Comparison of ENCODE assay signal across 20 cellular contexts in the genomic region with DNA sequence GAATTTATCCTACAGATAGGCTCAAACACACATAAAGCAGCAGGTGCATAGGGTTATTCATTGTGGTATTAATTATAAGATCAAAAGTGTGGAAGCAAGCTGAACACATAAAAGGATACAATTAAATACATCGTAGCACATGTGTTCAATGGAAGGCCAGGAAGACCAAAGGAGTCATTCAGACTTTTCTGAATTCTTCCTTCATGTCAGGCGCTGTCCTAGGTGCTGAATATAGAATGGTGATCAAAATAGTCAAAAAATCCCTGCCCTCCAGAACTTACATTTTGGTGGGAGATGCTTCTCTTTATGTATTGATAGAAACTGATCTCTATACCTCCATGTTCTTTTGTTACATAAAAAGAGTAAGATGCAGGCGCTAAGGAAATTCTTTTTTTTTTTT.
DNase-seq lines count a peak whose midpoint lies in the region; ATAC-seq and TF ChIP-seq lines count a peak whose summit lies in the region.
"Had no signal": no experiment of that assay in that cellular context is flagged by ENCODE, and none has a peak within 500 bp of the region (broad histone marks: within the 10 kb centered on the region; RNA-seq: fewer than 3 reads in every experiment).

No MANE protein-coding gene starts in this region.

- H3K27ac Mint-ChIP-seq in activated CD4-positive, alpha-beta memory T cell treated with anti-CD3 and anti-CD28 coated beads for 36 hours, result no peak overlapping the region
- H3K27ac Mint-ChIP-seq: dendritic cell treated with granulocyte-macrophage colony-stimulating factor and Interleukin-4, amounts not matched to agents 40 ng/mL and 50 ng/mL, for 4 days; T-helper 17 cell had no signal

- no peaks in the 10 kb centered on the region for H3K79me2 ChIP-seq in HCT116 (ENCODE audit: insufficient read depth, low read length)

- no peak overlapping the region for H2AFZ ChIP-seq in HCT116 (ENCODE audit: low read depth, low read length, poor library complexity, severe bottlenecking)

- no peak for ATAC-seq in HCT116
- ATAC-seq: PC-3, T-helper 17 cell had no signal

- H3K27me3 ChIP-seq in HCT116 (ENCODE audit: insufficient read depth, low read length), result no peaks in the 10 kb centered on the region
- peaks cover 3% of the 10 kb centered on the region; the same call in 1 of the 2 replicates for H3K27me3 ChIP-seq in HAP-1 (ENCODE audit: low read depth)
- H3K27me3 ChIP-seq: ascending aorta, vagina had no signal

- no peak overlapping the region for H3K4me3 Mint-ChIP-seq in activated CD4-positive, alpha-beta memory T cell treated with anti-CD3 and anti-CD28 coated beads for 36 hours
- H3K4me3 Mint-ChIP-seq: dendritic cell treated with granulocyte-macrophage colony-stimulating factor and Interleukin-4, amounts not matched to agents 40 ng/mL and 50 ng/mL, for 4 days; T-helper 17 cell had no signal

- H3K9me3 ChIP-seq in HCT116 (ENCODE audit: control insufficient read depth in 1 of 2, insufficient read depth in 1 of 2, low read depth in 1 of 2, low read length in 2 of 2), result peaks cover 0 to 3% of the 10 kb centered on the region in 2 experiments; a peak in 1 of 4 replicates
- H3K9me3 ChIP-seq in HAP-1, result no peaks in the 10 kb centered on the region
- H3K9me3 ChIP-seq: ascending aorta, vagina had no signal

- RAD21 ChIA-PET in HCT116 (lab: Charles Lee; ENCODE audit: low non-redundant PET in 1 of 2, low total read pairs in 2 of 2, uncharacterized antibody in 2 of 2, unreplicated experiment in 2 of 2), result no interaction called here

- no peaks in the 10 kb centered on the region for H3K9me2 ChIP-seq in HCT116 (ENCODE audit: insufficient read depth)

- CTCF ChIA-PET in HCT116 (lab: Charles Lee), result no interaction called here
- CTCF ChIA-PET in RWPE1 (lab: Yijun Ruan, JAX), result no interaction called here
- CTCF ChIA-PET in activated CD4-positive, alpha-beta memory T cell treated with anti-CD3 and anti-CD28 coated beads for 36 hours (lab: Charles Lee), result no interaction called here

- H3K4me2 ChIP-seq in HCT116 (ENCODE audit: low read length), result no peak overlapping the region

- DNase-seq in COLO829 (ENCODE audit: low spot score) (peak; percentile 34), HCT116 (ENCODE audit: low read depth, low spot score) (no peak), RWPE1 (ENCODE audit: low spot score) (peak; percentile 33), iPS-NIHi11 (ENCODE audit: low spot score) (peak; percentile 62), HAP-1 (ENCODE audit: low spot score in 2 of 2) (no peak), NCI-H774 (lab: John Stamatoyannopoulos, UW) (no peak), SIG-M5 treated with dmso at 0.1 percent for 504 hours (lab: John Stamatoyannopoulos, UW; ENCODE audit: unreplicated experiment) (no peak)
- no peak for DNase-seq in activated CD4-positive, alpha-beta memory T cell treated with anti-CD3 and anti-CD28 coated beads for 36 hours
- DNase-seq: activated effector memory CD4-positive, alpha-beta T cell treated with Interleukin-2 at 50 U/mL for 16 hours; C1 segment of cervical spinal cord; mesenchymal stem cell; NCI-H1092 treated with DMSO at 0.1 percent for 48 hours; NCI-H226; PC-3; small intestine; stimulated activated naive CD4-positive, alpha-beta T cell treated with Interleukin-2 at 50 U/mL for 16 hours; T-helper 17 cell had no signal

- intact Hi-C loops in HCT116 (cut with micrococcal nuclease), result no loop called here
- intact Hi-C loops in activated CD4-positive, alpha-beta memory T cell treated with anti-CD3 and anti-CD28 coated beads for 36 hours (cut with micrococcal nuclease), result no loop called here

- no peak for TF ChIP-seq RAD21 in HCT116 (IDR thresholded peaks at IDR 0.05; ENCODE audit: low read depth)

- TF ChIP-seq CTCF in HCT116 (IDR thresholded peaks at IDR 0.05 in 2 of 3, conservative IDR thresholded peaks at IDR 0.05 in 1 of 3; ENCODE audit: borderline replicate concordance in 1 of 3, insufficient read depth in 1 of 3, low read depth in 2 of 3, low read length in 2 of 3), result no peak
- TF ChIP-seq CTCF in RWPE1 (conservative IDR thresholded peaks at IDR 0.05; ENCODE audit: low read depth), result no peak

- H3K36me3 ChIP-seq in HCT116 (ENCODE audit: control insufficient read depth in 1 of 2, insufficient read depth in 2 of 2, low read length in 2 of 2) (no peaks in the 10 kb centered on the region), HAP-1 (replicated peaks) (no peaks in the 10 kb centered on the region)
- H3K36me3 ChIP-seq: ascending aorta, vagina had no signal

- H3K9me3 Mint-ChIP-seq in activated CD4-positive, alpha-beta memory T cell treated with anti-CD3 and anti-CD28 coated beads for 36 hours, result no peaks in the 10 kb centered on the region
- H3K9me3 Mint-ChIP-seq: dendritic cell treated with granulocyte-macrophage colony-stimulating factor and Interleukin-4, amounts not matched to agents 40 ng/mL and 50 ng/mL, for 4 days had no signal

- H3K27me3 Mint-ChIP-seq in activated CD4-positive, alpha-beta memory T cell treated with anti-CD3 and anti-CD28 coated beads for 36 hours, result peaks cover 23% of the 10 kb centered on the region

- no TSS peak for BruUV-seq in HCT116 (replicated peaks; lab: Mats Ljungman, UMichigan)

- H3K27ac ChIP-seq in HCT116 (ENCODE audit: low read depth, low read length), result no peak overlapping the region
- no peak overlapping the region for H3K27ac ChIP-seq in RWPE1
- H3K27ac ChIP-seq: ascending aorta, vagina had no signal

- H4K20me1 ChIP-seq in HCT116 (ENCODE audit: insufficient read depth), result no peaks in the 10 kb centered on the region

- H3K4me1 Mint-ChIP-seq in activated CD4-positive, alpha-beta memory T cell treated with anti-CD3 and anti-CD28 coated beads for 36 hours (ENCODE audit: low read depth), result no peaks in the 10 kb centered on the region
- H3K4me1 Mint-ChIP-seq: T-helper 17 cell had no signal

- H3K36me3 Mint-ChIP-seq in activated CD4-positive, alpha-beta memory T cell treated with anti-CD3 and anti-CD28 coated beads for 36 hours, result no peaks in the 10 kb centered on the region

- in situ Hi-C loops in HAP-1 (cut with MboI; ENCODE audit: low sequenced_read_pairs), result no loop called here

- no peaks in the 10 kb centered on the region for H3K4me1 ChIP-seq in HCT116 (ENCODE audit: control insufficient read depth in 1 of 2, insufficient read depth in 2 of 2, low read length in 2 of 2)
- H3K4me1 ChIP-seq in HAP-1, result no peaks in the 10 kb centered on the region
- H3K4me1 ChIP-seq: ascending aorta, vagina had no signal

- TF ChIP-seq POLR2A in HCT116 (IDR thresholded peaks at IDR 0.05; ENCODE audit: borderline replicate concordance, extremely low read depth, insufficient read depth, insufficient read length), result no peak

- H3K4me3 ChIP-seq in HCT116 (replicated peaks in 1 of 2; ENCODE audit: low read depth in 1 of 2, low read length in 2 of 2) (no peak overlapping the region), HAP-1 (no peak overlapping the region)
- H3K4me3 ChIP-seq: ascending aorta, vagina had no signal

- POLR2A ChIA-PET in HCT116 (lab: Charles Lee), result no interaction called here
- POLR2A ChIA-PET in RWPE1 (lab: Yijun Ruan, JAX; ENCODE audit: low non-redundant PET), result no interaction called here
- POLR2A ChIA-PET in activated CD4-positive, alpha-beta memory T cell treated with anti-CD3 and anti-CD28 coated beads for 36 hours (lab: Charles Lee), result no interaction called here

- no peak overlapping the region for H3K9ac ChIP-seq in HCT116 (ENCODE audit: low read length)

TF ChIP-seq in HCT116, 20 proteins besides CTCF, POLR2A, EP300 and RAD21:
- no peak for TF ChIP-seq SIN3A (IDR thresholded peaks at IDR 0.05; ENCODE audit: low read depth)
- TF ChIP-seq POLR2AphosphoS5 (IDR thresholded peaks at IDR 0.05; ENCODE audit: low read depth, low read length), result no peak
- no peak for TF ChIP-seq CEBPB (IDR thresholded peaks at IDR 0.05; ENCODE audit: low read depth)
- TF ChIP-seq CBX3 (IDR thresholded peaks at IDR 0.05; ENCODE audit: low read depth), result no peak
- TF ChIP-seq, protein P1, sequence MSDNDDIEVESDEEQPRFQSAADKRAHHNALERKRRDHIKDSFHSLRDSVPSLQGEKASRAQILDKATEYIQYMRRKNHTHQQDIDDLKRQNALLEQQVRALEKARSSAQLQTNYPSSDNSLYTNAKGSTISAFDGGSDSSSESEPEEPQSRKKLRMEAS (IDR thresholded peaks at IDR 0.05), result no peak
- no peak for TF ChIP-seq FOSL1 (IDR thresholded peaks at IDR 0.05; ENCODE audit: low read depth)
- no peak for TF ChIP-seq SP1 (IDR thresholded peaks at IDR 0.05; ENCODE audit: low read depth)
- no peak for TF ChIP-seq EZH2phosphoT487 (IDR thresholded peaks at IDR 0.05; ENCODE audit: borderline replicate concordance)
- TF ChIP-seq, protein P2, sequence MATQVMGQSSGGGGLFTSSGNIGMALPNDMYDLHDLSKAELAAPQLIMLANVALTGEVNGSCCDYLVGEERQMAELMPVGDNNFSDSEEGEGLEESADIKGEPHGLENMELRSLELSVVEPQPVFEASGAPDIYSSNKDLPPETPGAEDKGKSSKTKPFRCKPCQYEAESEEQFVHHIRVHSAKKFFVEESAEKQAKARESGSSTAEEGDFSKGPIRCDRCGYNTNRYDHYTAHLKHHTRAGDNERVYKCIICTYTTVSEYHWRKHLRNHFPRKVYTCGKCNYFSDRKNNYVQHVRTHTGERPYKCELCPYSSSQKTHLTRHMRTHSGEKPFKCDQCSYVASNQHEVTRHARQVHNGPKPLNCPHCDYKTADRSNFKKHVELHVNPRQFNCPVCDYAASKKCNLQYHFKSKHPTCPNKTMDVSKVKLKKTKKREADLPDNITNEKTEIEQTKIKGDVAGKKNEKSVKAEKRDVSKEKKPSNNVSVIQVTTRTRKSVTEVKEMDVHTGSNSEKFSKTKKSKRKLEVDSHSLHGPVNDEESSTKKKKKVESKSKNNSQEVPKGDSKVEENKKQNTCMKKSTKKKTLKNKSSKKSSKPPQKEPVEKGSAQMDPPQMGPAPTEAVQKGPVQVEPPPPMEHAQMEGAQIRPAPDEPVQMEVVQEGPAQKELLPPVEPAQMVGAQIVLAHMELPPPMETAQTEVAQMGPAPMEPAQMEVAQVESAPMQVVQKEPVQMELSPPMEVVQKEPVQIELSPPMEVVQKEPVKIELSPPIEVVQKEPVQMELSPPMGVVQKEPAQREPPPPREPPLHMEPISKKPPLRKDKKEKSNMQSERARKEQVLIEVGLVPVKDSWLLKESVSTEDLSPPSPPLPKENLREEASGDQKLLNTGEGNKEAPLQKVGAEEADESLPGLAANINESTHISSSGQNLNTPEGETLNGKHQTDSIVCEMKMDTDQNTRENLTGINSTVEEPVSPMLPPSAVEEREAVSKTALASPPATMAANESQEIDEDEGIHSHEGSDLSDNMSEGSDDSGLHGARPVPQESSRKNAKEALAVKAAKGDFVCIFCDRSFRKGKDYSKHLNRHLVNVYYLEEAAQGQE (IDR thresholded peaks at IDR 0.05; ENCODE audit: low read depth), result peak; percentile 47

Comparison
In these comparisons a context has a peak if more than half of its experiments do, and no peak if none do; other contexts are left out.
1. DNase-seq: peak in COLO829 (single experiment), RWPE1 (single experiment) and iPS-NIHi11 (single experiment); none in HCT116 (single experiment), HAP-1 (0 of 2), activated CD4-positive, alpha-beta memory T cell treated with anti-CD3 and anti-CD28 coated beads for 36 hours (single experiment), NCI-H774 (single experiment) and SIG-M5 treated with dmso at 0.1 percent for 504 hours (single experiment).